ENCODE assay signal across 11 cellular contexts in genomic region chr12:47206450-47206830, GRCh38.
DNase-seq lines count a peak whose midpoint lies in the region; ATAC-seq and TF ChIP-seq lines count a peak whose summit lies in the region.
"Had no signal": no experiment of that assay in that cellular context is flagged by ENCODE, and none has a peak within 500 bp of the region (broad histone marks: within the 10 kb centered on the region; RNA-seq: fewer than 3 reads in every experiment).

No MANE protein-coding gene starts in this region.

- no CpG with 5 or more reads among the region's 4 CpGs for WGBS in H9 (ENCODE audit: extremely low coverage, insufficient read length, low lambda C conversion rate)

- H3K27me3 ChIP-seq in effector memory CD4-positive, alpha-beta T cell (replicated peaks; ENCODE audit: control insufficient read depth, insufficient read depth, low read length, poor library complexity, severe bottlenecking) = no peaks in the 10 kb centered on the region
- no peaks in the 10 kb centered on the region for H3K27me3 ChIP-seq in H9 (ENCODE audit: insufficient read depth, low read length)

- H3K79me1 ChIP-seq in H9 (ENCODE audit: insufficient read depth, low read depth, low read length, poor library complexity, severe bottlenecking) = no peaks in the 10 kb centered on the region

- no peak overlapping the region for H2AK5ac ChIP-seq in H9 (ENCODE audit: insufficient read length, low read length)

- no peaks in the 10 kb centered on the region for H3K27me3 Mint-ChIP-seq in activated naive CD4-positive, alpha-beta T cell treated with anti-CD3 and anti-CD28 coated beads, Interleukin-2, amount 10 ng/mL, durations not matched to agents 7 days and 5 days
- H3K27me3 Mint-ChIP-seq in T-cell (no peaks in the 10 kb centered on the region), H9 (ENCODE audit: low read depth) (no peaks in the 10 kb centered on the region)

- no peak overlapping the region for H3K14ac ChIP-seq in H9 (ENCODE audit: insufficient read depth, low read length)

- no peak overlapping the region for H3K56ac ChIP-seq in H9 (ENCODE audit: insufficient read length, low read depth, low read length)

- H4K8ac ChIP-seq in H9 (replicated peaks; ENCODE audit: insufficient read length, low read depth, low read length) = no peak overlapping the region

- H3T11ph ChIP-seq in H9 (ENCODE audit: low read length) = no peak overlapping the region

- peaks cover 82% of the 10 kb centered on the region for H3K4me1 Mint-ChIP-seq in activated naive CD4-positive, alpha-beta T cell treated with anti-CD3 and anti-CD28 coated beads, Interleukin-2, amount 10 ng/mL, durations not matched to agents 7 days and 5 days
- H3K4me1 Mint-ChIP-seq in T-cell = peaks cover 81 to 90% (median 84%) of the 10 kb centered on the region in 3 donors
- peaks cover 39 to 40% of the 10 kb centered on the region in 2 experiments for H3K4me1 Mint-ChIP-seq in H9

- H3K9ac ChIP-seq in H9 (ENCODE audit: extremely low read depth, insufficient read length, low read length) = no peak overlapping the region

- H3K36me3 ChIP-seq in effector memory CD4-positive, alpha-beta T cell (ENCODE audit: control insufficient read depth, insufficient read depth, low read length) = peaks cover 39% of the 10 kb centered on the region

- H2BK12ac ChIP-seq in H9 (ENCODE audit: insufficient read length, low read depth, low read length) = no peak overlapping the region

- no peak overlapping the region for H3K4me2 ChIP-seq in H9 (ENCODE audit: insufficient read depth, insufficient read length, low read length)

- no peak overlapping the region for H2BK20ac ChIP-seq in H9 (ENCODE audit: low read depth, low read length, poor library complexity, severe bottlenecking)

- H3K9me3 ChIP-seq in effector memory CD4-positive, alpha-beta T cell (ENCODE audit: control insufficient read depth, low read length) = no peaks in the 10 kb centered on the region
- no peaks in the 10 kb centered on the region for H3K9me3 ChIP-seq in H9 (ENCODE audit: control insufficient read depth, low read depth, low read length)

- peak overlapping the region; percentile 69 for H3K27ac ChIP-seq in effector memory CD4-positive, alpha-beta T cell (ENCODE audit: insufficient read depth, low read length, poor library complexity, severe bottlenecking)
- no peak overlapping the region for H3K27ac ChIP-seq in H9 (ENCODE audit: insufficient read length, low read depth, low read length)

- H4K91ac ChIP-seq in H9 (ENCODE audit: insufficient read length, low read depth, low read length) = no peak overlapping the region

- TF ChIP-seq CTCF in H9 (conservative IDR thresholded peaks at IDR 0.05) = no peak

- CTCF ChIA-PET in activated naive CD4-positive, alpha-beta T cell treated with anti-CD3 and anti-CD28 coated beads, Interleukin-2, amount 10 ng/mL, durations not matched to agents 7 days and 5 days (lab: Charles Lee) = interaction anchor here (1.5 to 2.4 kb wide), 8 partner anchors 10 to 191 kb away, joined by 3 to 19 read pairs (median 7); partner anchors contain the start of gene AMIGO2
- CTCF ChIA-PET in T-cell (lab: Charles Lee) = interaction anchor here in 1 of 2 donors (2.0 to 2.7 kb wide), 3 partner anchors 10 to 191 kb away, joined by 12 to 21 read pairs (median 16); no protein-coding TSS in a partner anchor

- H3K79me2 ChIP-seq in H9 (ENCODE audit: insufficient read depth, low read length) = no peaks in the 10 kb centered on the region

- no peak overlapping the region for H4K5ac ChIP-seq in H9 (ENCODE audit: insufficient read length, low read depth, low read length)

- H3K27ac Mint-ChIP-seq in activated naive CD4-positive, alpha-beta T cell treated with anti-CD3 and anti-CD28 coated beads, Interleukin-2, amount 10 ng/mL, durations not matched to agents 7 days and 5 days = peak overlapping the region; percentile 79
- H3K27ac Mint-ChIP-seq in T-cell (peak overlapping the region; percentile 94 to 96), H9 (0 out of 7 replicates have a peak overlapping the region, but pooled peaks of 1 of the 3 experiments have one; percentile 6)
- H3K27ac Mint-ChIP-seq: mesothelial cell of epicardium had no signal

- H2AFZ ChIP-seq in H9 (ENCODE audit: low read length) = no peak overlapping the region

- ATAC-seq in T-cell (replicated peaks in 1 of 4) (no peak), GM21825 (IDR thresholded peaks at IDR 0.05; ENCODE audit: unreplicated experiment) (no peak), HG03354 (IDR thresholded peaks at IDR 0.05; ENCODE audit: poor library complexity, severe bottlenecking, unreplicated experiment) (no peak)

- H3K4me3 ChIP-seq in effector memory CD4-positive, alpha-beta T cell (ENCODE audit: insufficient read depth, low read depth, low read length, poor library complexity, severe bottlenecking) = peak overlapping the region; percentile 46

- no peak overlapping the region for H3K4ac ChIP-seq in H9 (ENCODE audit: low read depth, low read length)

- H2BK5ac ChIP-seq in H9 (ENCODE audit: insufficient read length, low read length) = no peak overlapping the region

- no peak for DNase-seq in activated naive CD4-positive, alpha-beta T cell treated with anti-CD3 and anti-CD28 coated beads, Interleukin-2, amount 10 ng/mL, durations not matched to agents 7 days and 5 days
- no peak for DNase-seq in activated naive CD4-positive, alpha-beta T cell treated with Interleukin-2 at 50 U/mL for 16 hours
- no peak for DNase-seq in T-cell
- no peak for DNase-seq in effector memory CD4-positive, alpha-beta T cell
- no peak for DNase-seq in NCI-H748 (lab: John Stamatoyannopoulos, UW; ENCODE audit: unreplicated experiment)
- DNase-seq in H9 = no peak
- DNase-seq: islet precursor cell, NCI-H1694 treated with DMSO at 0.1 percent for 48 hours had no signal

- H3K23me2 ChIP-seq in H9 (ENCODE audit: insufficient read length, low read depth, low read length, poor library complexity, severe bottlenecking) = no peaks in the 10 kb centered on the region

- H2BK120ac ChIP-seq in H9 (ENCODE audit: low read depth, low read length, poor library complexity, severe bottlenecking) = no peak overlapping the region

- H3K4me1 ChIP-seq in effector memory CD4-positive, alpha-beta T cell (ENCODE audit: control insufficient read depth, insufficient read depth, low read length, poor library complexity, severe bottlenecking) = peaks cover 50% of the 10 kb centered on the region
- H3K4me1 ChIP-seq in H9 (ENCODE audit: insufficient read depth, low read length) = peaks cover 7% of the 10 kb centered on the region

- peaks cover 76% of the 10 kb centered on the region for H3K36me3 Mint-ChIP-seq in activated naive CD4-positive, alpha-beta T cell treated with anti-CD3 and anti-CD28 coated beads, Interleukin-2, amount 10 ng/mL, durations not matched to agents 7 days and 5 days
- H3K36me3 Mint-ChIP-seq in T-cell (peaks cover 69% of the 10 kb centered on the region), H9 (ENCODE audit: insufficient read depth in 1 of 3, low read depth in 3 of 3) (peaks cover 0 to 3% (median 0%) of the 10 kb centered on the region in 3 experiments; a peak in 2 of 7 replicates)
- H3K36me3 Mint-ChIP-seq: mesothelial cell of epicardium had no signal

- POLR2A ChIA-PET in T-cell (lab: Charles Lee) = interaction anchor here (0.9 to 1.5 kb wide), 3 partner anchors 12 to 191 kb away, joined by 3 to 10 read pairs (median 7); no protein-coding TSS in a partner anchor

- no peak overlapping the region for H3K23ac ChIP-seq in H9 (ENCODE audit: insufficient read length, low read depth, low read length)

- H3K9me3 Mint-ChIP-seq in activated naive CD4-positive, alpha-beta T cell treated with anti-CD3 and anti-CD28 coated beads, Interleukin-2, amount 10 ng/mL, durations not matched to agents 7 days and 5 days = no peaks in the 10 kb centered on the region
- H3K9me3 Mint-ChIP-seq in T-cell = no peaks in the 10 kb centered on the region
- peaks cover 0 to 5% of the 10 kb centered on the region in 2 experiments; a peak in 2 of 5 replicates for H3K9me3 Mint-ChIP-seq in H9

- no peaks in the 10 kb centered on the region for H4K20me1 ChIP-seq in H9 (ENCODE audit: control insufficient read depth, insufficient read depth, insufficient read length)

- no peak overlapping the region for H3K18ac ChIP-seq in H9 (ENCODE audit: insufficient read length, low read depth, low read length)

- H2BK15ac ChIP-seq in H9 (ENCODE audit: low read depth, low read length) = no peak overlapping the region

- H3K4me3 Mint-ChIP-seq in activated naive CD4-positive, alpha-beta T cell treated with anti-CD3 and anti-CD28 coated beads, Interleukin-2, amount 10 ng/mL, durations not matched to agents 7 days and 5 days = peak overlapping the region; percentile 81
- H3K4me3 Mint-ChIP-seq in T-cell (peak overlapping the region; percentile 66 to 95 (median 66)), H9 (no peak overlapping the region)
- H3K4me3 Mint-ChIP-seq: mesothelial cell of epicardium had no signal

Comparison
In these comparisons a context has a peak if more than half of its experiments do, and no peak if none do; other contexts are left out.
1. H3K4me3 Mint-ChIP-seq: peak in activated naive CD4-positive, alpha-beta T cell treated with anti-CD3 and anti-CD28 coated beads, Interleukin-2, amount 10 ng/mL, durations not matched to agents 7 days and 5 days (single experiment) and T-cell (3 of 3); none in H9 (0 of 2).